In the genomic region with DNA sequence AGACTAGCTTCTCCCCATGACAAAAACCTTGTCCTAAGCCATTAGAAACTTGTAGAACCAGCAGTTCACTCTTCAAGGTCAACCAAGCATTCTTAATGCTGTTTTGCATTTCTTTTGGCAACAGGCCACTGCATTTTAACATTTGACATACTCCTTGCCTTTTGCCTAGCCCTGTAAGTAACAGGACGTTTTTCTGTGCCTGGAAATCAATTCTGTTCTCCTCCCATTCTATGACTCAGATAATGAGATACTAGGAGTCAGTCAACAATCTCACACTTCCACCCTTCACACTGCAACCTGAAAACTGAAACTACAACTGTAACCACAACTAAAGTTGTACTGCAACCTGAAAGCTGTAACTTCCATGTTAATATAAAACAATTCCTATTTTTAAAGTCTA, we compare ENCODE assay signal across 14 cellular contexts.
DNase-seq lines count a peak whose midpoint lies in the region; ATAC-seq and TF ChIP-seq lines count a peak whose summit lies in the region.
"Had no signal": no experiment of that assay in that cellular context is flagged by ENCODE, and none has a peak within 500 bp of the region (broad histone marks: within the 10 kb centered on the region; RNA-seq: fewer than 3 reads in every experiment).

No MANE protein-coding gene starts in this region.

- H3K9me3 Mint-ChIP-seq in activated naive CD8-positive, alpha-beta T cell treated with anti-CD3 and anti-CD28 coated beads, Interleukin-2, amount 50 U/mL, for 24 hours = no peaks in the 10 kb centered on the region

- no peak overlapping the region for H3K27ac Mint-ChIP-seq in activated naive CD8-positive, alpha-beta T cell treated with anti-CD3 and anti-CD28 coated beads, Interleukin-2, amount 50 U/mL, for 24 hours
- H3K27ac Mint-ChIP-seq: activated naive CD8-positive, alpha-beta T cell; CD4-positive, CD25-positive, alpha-beta regulatory T cell had no signal

- H3K9me3 ChIP-seq in mucosa of descending colon = no peaks in the 10 kb centered on the region
- H3K9me3 ChIP-seq: right lobe of liver had no signal

- H3K4me1 Mint-ChIP-seq in activated naive CD8-positive, alpha-beta T cell treated with anti-CD3 and anti-CD28 coated beads, Interleukin-2, amount 50 U/mL, for 24 hours = no peaks in the 10 kb centered on the region
- H3K4me1 Mint-ChIP-seq: CD4-positive, CD25-positive, alpha-beta regulatory T cell had no signal

- H3K27me3 Mint-ChIP-seq in activated naive CD8-positive, alpha-beta T cell treated with anti-CD3 and anti-CD28 coated beads, Interleukin-2, amount 50 U/mL, for 24 hours = no peaks in the 10 kb centered on the region
- H3K27me3 Mint-ChIP-seq: activated naive CD8-positive, alpha-beta T cell; CD4-positive, CD25-positive, alpha-beta regulatory T cell had no signal

- intact Hi-C loops in mucosa of descending colon (cut with DNase I, micrococcal nuclease) (no loop called here), Right ventricle myocardium inferior (cut with DNase I) (no loop called here)

- no peaks in the 10 kb centered on the region for H3K36me3 ChIP-seq in mucosa of descending colon (ENCODE audit: low read depth)
- H3K36me3 ChIP-seq: right lobe of liver had no signal

- H3K4me1 ChIP-seq in mucosa of descending colon (ENCODE audit: low read depth) = no peaks in the 10 kb centered on the region

- H3K4me3 ChIP-seq in cardiac fibroblast (replicated peaks in 1 of 2; ENCODE audit: low read depth in 2 of 2, low read length in 2 of 2) (no peak overlapping the region), mucosa of descending colon (no peak overlapping the region)
- H3K4me3 ChIP-seq: right lobe of liver had no signal

- H3K4me3 Mint-ChIP-seq in activated naive CD8-positive, alpha-beta T cell treated with anti-CD3 and anti-CD28 coated beads, Interleukin-2, amount 50 U/mL, for 24 hours = no peak overlapping the region
- H3K4me3 Mint-ChIP-seq: activated naive CD8-positive, alpha-beta T cell; CD4-positive, CD25-positive, alpha-beta regulatory T cell had no signal

- H3K36me3 Mint-ChIP-seq in activated naive CD8-positive, alpha-beta T cell treated with anti-CD3 and anti-CD28 coated beads, Interleukin-2, amount 50 U/mL, for 24 hours (ENCODE audit: low read depth) = no peaks in the 10 kb centered on the region
- H3K36me3 Mint-ChIP-seq: activated naive CD8-positive, alpha-beta T cell; CD4-positive, CD25-positive, alpha-beta regulatory T cell had no signal

- ATAC-seq in GM18868 (IDR thresholded peaks at IDR 0.05; ENCODE audit: unreplicated experiment) (peak; percentile 63), mucosa of descending colon (peak; percentile 69), Right ventricle myocardium inferior (no peak)
- no peak for ATAC-seq in activated naive CD8-positive, alpha-beta T cell treated with anti-CD3 and anti-CD28 coated beads, Interleukin-2, amount 50 U/mL, for 24 hours

- DNase-seq in HT1080 (ENCODE audit: low read depth) (peak; percentile 45), cardiac fibroblast (ENCODE audit: low read depth in 2 of 2) (peak; percentile 9 to 17), mucosa of descending colon (no peak), Right ventricle myocardium inferior (ENCODE audit: missing footprints) (no peak), SK-N-DZ (ENCODE audit: low spot score) (no peak), NOMO-1 treated with dmso at 0.1 percent for 144 hours (lab: John Stamatoyannopoulos, UW; ENCODE audit: unreplicated experiment) (no peak)
- no peak for DNase-seq in activated naive CD8-positive, alpha-beta T cell treated with anti-CD3 and anti-CD28 coated beads, Interleukin-2, amount 50 U/mL, for 24 hours
- DNase-seq: CD4-positive, CD25-positive, alpha-beta regulatory T cell; Kasumi-1; right lobe of liver; RPMI8226; T1000 had no signal

- TF ChIP-seq CTCF in cardiac fibroblast (IDR thresholded peaks at IDR 0.05; ENCODE audit: low read depth, low read length) (no peak), mucosa of descending colon (IDR thresholded peaks at IDR 0.05) (no peak)

Comparison
In these comparisons a context has a peak if more than half of its experiments do, and no peak if none do; other contexts are left out.
1. ATAC-seq: peak in GM18868 (single experiment) and mucosa of descending colon (single experiment); none in Right ventricle myocardium inferior (single experiment) and activated naive CD8-positive, alpha-beta T cell treated with anti-CD3 and anti-CD28 coated beads, Interleukin-2, amount 50 U/mL, for 24 hours (single experiment).
2. DNase-seq: peak in HT1080 (single experiment) and cardiac fibroblast (2 of 2); none in mucosa of descending colon (0 of 3), Right ventricle myocardium inferior (single experiment), activated naive CD8-positive, alpha-beta T cell treated with anti-CD3 and anti-CD28 coated beads, Interleukin-2, amount 50 U/mL, for 24 hours (single experiment), SK-N-DZ (single experiment) and NOMO-1 treated with dmso at 0.1 percent for 144 hours (single experiment).